Comparison of ENCODE assay signal across 1 cellular context in the genomic region with DNA sequence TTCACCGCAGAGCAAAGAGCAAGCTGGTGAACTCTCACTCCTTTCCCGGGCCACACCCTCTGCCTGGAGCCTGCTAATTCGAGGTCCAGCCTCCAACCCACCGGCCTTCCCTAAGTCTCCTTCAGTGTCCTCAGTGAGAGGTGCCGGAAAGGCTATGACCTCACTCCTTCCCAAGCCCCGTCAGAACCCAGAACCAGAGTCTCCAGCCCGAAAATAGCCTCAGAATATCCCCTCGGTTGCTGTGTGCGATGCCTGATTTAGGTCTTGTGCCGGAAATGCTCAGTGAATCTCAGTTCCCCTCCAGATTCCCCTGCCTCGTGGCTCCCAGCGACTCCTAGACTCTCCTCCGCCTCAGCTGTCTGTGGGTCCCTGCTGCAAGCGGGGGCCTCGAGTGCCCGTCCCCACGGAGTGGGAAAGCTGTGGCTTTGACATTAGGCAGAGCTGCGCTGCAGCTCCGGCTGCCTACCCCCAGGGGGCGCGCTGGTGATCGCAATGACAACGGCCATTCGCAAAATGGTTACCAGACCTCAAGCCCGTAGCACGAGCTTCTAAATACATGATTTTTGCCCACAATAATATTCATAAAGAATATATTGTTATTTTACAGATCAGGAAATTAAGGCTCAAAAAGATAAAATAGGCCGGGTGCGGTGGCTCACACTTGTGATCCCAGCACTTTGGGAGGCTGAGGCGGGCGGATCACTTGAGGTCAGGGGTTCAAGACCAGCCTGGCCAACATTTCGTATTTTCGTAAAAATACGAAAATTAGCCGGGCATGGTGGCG.
TF ChIP-seq lines count a peak whose summit lies in the region.

No MANE protein-coding gene starts in this region.

TF ChIP-seq in HepG2, 621 proteins besides CTCF, POLR2A, EP300 and RAD21 (continued from another document and continues in another):
- TF ChIP-seq STAT5B (CRISPR knock-in tag; IDR thresholded peaks at IDR 0.05) (no peak), ZNF224 (CRISPR knock-in tag; IDR thresholded peaks at IDR 0.05) (no peak), ZNF572 (CRISPR knock-in tag; IDR thresholded peaks at IDR 0.05) (peak; percentile 85; the same call in 1 of the 2 replicates), CC2D1A (CRISPR knock-in tag; IDR thresholded peaks at IDR 0.05) (no peak), PPARG (CRISPR knock-in tag; conservative IDR thresholded peaks at IDR 0.05) (no peak; the same call in none of the 2 replicates), SYNCRIP (IDR thresholded peaks at IDR 0.05; ENCODE audit: insufficient read depth, low read depth, low read length) (no peak), ZNF570 (CRISPR knock-in tag; IDR thresholded peaks at IDR 0.05; ENCODE audit: borderline replicate concordance) (no peak), CBFB (CRISPR knock-in tag; IDR thresholded peaks at IDR 0.05) (0 out of 2 replicates have a peak, but pooled peaks have one; percentile 37), AGO1 (IDR thresholded peaks at IDR 0.05; ENCODE audit: low read depth, low read length, poor library complexity, severe bottlenecking) (no peak), YEATS4 (CRISPR knock-in tag; IDR thresholded peaks at IDR 0.05; ENCODE audit: borderline replicate concordance) (peak; percentile 53; the same call in 1 of the 2 replicates), TCF12 (IDR thresholded peaks at IDR 0.05) (no peak), TCF12 (CRISPR knock-in tag; IDR thresholded peaks at IDR 0.05) (no peak), ZMYM3 (CRISPR knock-in tag; IDR thresholded peaks at IDR 0.05) (peak; percentile 58; the same call in 1 of the 2 replicates), ZNF121 (CRISPR knock-in tag; IDR thresholded peaks at IDR 0.05) (no peak), ZC3H13 (CRISPR knock-in tag; IDR thresholded peaks at IDR 0.05) (no peak), ZSCAN20 (CRISPR knock-in tag; IDR thresholded peaks at IDR 0.05; ENCODE audit: borderline replicate concordance) (no peak), ZNF3 (CRISPR knock-in tag; IDR thresholded peaks at IDR 0.05) (no peak), IRF2 (CRISPR knock-in tag; IDR thresholded peaks at IDR 0.05) (no peak), ZFP36 (IDR thresholded peaks at IDR 0.05; ENCODE audit: borderline replicate concordance, low read depth, low read length, partially characterized antibody) (no peak), HES4 (CRISPR knock-in tag; IDR thresholded peaks at IDR 0.05; ENCODE audit: borderline replicate concordance) (no peak), SNAI1 (CRISPR knock-in tag; IDR thresholded peaks at IDR 0.05; ENCODE audit: borderline replicate concordance) (no peak), ATAD3A (CRISPR knock-in tag; IDR thresholded peaks at IDR 0.05) (no peak), ZNF205 (CRISPR knock-in tag; IDR thresholded peaks at IDR 0.05) (peak; percentile 31; the same call in 1 of the 2 replicates), RELA (CRISPR knock-in tag; IDR thresholded peaks at IDR 0.05) (no peak), MIER3 (CRISPR knock-in tag; IDR thresholded peaks at IDR 0.05; ENCODE audit: borderline replicate concordance) (no peak), ZNF432 (CRISPR knock-in tag; IDR thresholded peaks at IDR 0.05; ENCODE audit: borderline replicate concordance) (no peak), SRSF9 (IDR thresholded peaks at IDR 0.05; ENCODE audit: borderline replicate concordance, insufficient read depth, low read depth, low read length, poor library complexity, severe bottlenecking) (no peak)
- TF ChIP-seq, protein P1, sequence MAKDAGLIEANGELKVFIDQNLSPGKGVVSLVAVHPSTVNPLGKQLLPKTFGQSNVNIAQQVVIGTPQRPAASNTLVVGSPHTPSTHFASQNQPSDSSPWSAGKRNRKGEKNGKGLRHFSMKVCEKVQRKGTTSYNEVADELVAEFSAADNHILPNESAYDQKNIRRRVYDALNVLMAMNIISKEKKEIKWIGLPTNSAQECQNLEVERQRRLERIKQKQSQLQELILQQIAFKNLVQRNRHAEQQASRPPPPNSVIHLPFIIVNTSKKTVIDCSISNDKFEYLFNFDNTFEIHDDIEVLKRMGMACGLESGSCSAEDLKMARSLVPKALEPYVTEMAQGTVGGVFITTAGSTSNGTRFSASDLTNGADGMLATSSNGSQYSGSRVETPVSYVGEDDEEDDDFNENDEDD (CRISPR knock-in tag; IDR thresholded peaks at IDR 0.05; ENCODE audit: borderline replicate concordance) = peak; percentile 58; the same call in 1 of the 2 replicates
- TF ChIP-seq, protein P2, sequence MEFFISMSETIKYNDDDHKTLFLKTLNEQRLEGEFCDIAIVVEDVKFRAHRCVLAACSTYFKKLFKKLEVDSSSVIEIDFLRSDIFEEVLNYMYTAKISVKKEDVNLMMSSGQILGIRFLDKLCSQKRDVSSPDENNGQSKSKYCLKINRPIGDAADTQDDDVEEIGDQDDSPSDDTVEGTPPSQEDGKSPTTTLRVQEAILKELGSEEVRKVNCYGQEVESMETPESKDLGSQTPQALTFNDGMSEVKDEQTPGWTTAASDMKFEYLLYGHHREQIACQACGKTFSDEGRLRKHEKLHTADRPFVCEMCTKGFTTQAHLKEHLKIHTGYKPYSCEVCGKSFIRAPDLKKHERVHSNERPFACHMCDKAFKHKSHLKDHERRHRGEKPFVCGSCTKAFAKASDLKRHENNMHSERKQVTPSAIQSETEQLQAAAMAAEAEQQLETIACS (CRISPR knock-in tag; IDR thresholded peaks at IDR 0.05) = no peak
- TF ChIP-seq, protein P3, sequence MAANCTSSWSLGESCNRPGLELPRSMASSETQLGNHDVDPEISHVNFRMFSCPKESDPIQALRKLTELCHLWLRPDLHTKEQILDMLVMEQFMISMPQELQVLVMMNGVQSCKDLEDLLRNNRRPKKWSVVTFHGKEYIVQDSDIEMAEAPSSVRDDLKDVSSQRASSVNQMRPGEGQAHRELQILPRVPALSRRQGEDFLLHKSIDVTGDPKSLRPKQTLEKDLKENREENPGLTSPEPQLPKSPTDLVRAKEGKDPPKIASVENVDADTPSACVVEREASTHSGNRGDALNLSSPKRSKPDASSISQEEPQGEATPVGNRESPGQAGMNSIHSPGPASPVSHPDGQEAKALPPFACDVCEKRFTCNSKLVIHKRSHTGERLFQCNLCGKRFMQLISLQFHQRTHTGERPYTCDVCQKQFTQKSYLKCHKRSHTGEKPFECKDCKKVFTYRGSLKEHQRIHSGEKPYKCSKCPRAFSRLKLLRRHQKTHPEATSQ (CRISPR knock-in tag; IDR thresholded peaks at IDR 0.05; ENCODE audit: borderline replicate concordance) = no peak
- TF ChIP-seq, protein P4, sequence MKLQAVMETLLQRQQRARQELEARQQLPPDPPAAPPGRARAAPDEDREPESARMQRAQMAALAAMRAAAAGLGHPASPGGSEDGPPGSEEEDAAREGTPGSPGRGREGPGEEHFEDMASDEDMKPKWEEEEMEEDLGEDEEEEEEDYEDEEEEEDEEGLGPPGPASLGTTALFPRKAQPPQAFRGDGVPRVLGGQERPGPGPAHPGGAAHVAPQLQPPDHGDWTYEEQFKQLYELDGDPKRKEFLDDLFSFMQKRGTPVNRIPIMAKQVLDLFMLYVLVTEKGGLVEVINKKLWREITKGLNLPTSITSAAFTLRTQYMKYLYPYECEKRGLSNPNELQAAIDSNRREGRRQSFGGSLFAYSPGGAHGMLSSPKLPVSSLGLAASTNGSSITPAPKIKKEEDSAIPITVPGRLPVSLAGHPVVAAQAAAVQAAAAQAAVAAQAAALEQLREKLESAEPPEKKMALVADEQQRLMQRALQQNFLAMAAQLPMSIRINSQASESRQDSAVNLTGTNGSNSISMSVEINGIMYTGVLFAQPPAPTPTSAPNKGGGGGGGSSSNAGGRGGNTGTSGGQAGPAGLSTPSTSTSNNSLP (IDR thresholded peaks at IDR 0.05; ENCODE audit: low read depth, low read length) = no peak
- TF ChIP-seq, protein P5, sequence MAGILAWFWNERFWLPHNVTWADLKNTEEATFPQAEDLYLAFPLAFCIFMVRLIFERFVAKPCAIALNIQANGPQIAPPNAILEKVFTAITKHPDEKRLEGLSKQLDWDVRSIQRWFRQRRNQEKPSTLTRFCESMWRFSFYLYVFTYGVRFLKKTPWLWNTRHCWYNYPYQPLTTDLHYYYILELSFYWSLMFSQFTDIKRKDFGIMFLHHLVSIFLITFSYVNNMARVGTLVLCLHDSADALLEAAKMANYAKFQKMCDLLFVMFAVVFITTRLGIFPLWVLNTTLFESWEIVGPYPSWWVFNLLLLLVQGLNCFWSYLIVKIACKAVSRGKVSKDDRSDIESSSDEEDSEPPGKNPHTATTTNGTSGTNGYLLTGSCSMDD (CRISPR knock-in tag; IDR thresholded peaks at IDR 0.05) = no peak
- TF ChIP-seq, protein P6, sequence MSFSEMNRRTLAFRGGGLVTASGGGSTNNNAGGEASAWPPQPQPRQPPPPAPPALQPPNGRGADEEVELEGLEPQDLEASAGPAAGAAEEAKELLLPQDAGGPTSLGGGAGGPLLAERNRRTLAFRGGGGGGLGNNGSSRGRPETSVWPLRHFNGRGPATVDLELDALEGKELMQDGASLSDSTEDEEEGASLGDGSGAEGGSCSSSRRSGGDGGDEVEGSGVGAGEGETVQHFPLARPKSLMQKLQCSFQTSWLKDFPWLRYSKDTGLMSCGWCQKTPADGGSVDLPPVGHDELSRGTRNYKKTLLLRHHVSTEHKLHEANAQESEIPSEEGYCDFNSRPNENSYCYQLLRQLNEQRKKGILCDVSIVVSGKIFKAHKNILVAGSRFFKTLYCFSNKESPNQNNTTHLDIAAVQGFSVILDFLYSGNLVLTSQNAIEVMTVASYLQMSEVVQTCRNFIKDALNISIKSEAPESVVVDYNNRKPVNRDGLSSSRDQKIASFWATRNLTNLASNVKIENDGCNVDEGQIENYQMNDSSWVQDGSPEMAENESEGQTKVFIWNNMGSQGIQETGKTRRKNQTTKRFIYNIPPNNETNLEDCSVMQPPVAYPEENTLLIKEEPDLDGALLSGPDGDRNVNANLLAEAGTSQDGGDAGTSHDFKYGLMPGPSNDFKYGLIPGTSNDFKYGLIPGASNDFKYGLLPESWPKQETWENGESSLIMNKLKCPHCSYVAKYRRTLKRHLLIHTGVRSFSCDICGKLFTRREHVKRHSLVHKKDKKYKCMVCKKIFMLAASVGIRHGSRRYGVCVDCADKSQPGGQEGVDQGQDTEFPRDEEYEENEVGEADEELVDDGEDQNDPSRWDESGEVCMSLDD (CRISPR knock-in tag; IDR thresholded peaks at IDR 0.05; ENCODE audit: borderline replicate concordance) = no peak
- TF ChIP-seq, protein P7, sequence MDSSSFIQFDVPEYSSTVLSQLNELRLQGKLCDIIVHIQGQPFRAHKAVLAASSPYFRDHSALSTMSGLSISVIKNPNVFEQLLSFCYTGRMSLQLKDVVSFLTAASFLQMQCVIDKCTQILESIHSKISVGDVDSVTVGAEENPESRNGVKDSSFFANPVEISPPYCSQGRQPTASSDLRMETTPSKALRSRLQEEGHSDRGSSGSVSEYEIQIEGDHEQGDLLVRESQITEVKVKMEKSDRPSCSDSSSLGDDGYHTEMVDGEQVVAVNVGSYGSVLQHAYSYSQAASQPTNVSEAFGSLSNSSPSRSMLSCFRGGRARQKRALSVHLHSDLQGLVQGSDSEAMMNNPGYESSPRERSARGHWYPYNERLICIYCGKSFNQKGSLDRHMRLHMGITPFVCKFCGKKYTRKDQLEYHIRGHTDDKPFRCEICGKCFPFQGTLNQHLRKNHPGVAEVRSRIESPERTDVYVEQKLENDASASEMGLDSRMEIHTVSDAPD (CRISPR knock-in tag; IDR thresholded peaks at IDR 0.05) = no peak
- TF ChIP-seq, protein P8, sequence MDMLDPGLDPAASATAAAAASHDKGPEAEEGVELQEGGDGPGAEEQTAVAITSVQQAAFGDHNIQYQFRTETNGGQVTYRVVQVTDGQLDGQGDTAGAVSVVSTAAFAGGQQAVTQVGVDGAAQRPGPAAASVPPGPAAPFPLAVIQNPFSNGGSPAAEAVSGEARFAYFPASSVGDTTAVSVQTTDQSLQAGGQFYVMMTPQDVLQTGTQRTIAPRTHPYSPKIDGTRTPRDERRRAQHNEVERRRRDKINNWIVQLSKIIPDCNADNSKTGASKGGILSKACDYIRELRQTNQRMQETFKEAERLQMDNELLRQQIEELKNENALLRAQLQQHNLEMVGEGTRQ (IDR thresholded peaks at IDR 0.05; ENCODE audit: low read depth, low read length) = no peak
- TF ChIP-seq, protein P8 (CRISPR knock-in tag; IDR thresholded peaks at IDR 0.05; ENCODE audit: borderline replicate concordance) = no peak
- TF ChIP-seq, protein P9, sequence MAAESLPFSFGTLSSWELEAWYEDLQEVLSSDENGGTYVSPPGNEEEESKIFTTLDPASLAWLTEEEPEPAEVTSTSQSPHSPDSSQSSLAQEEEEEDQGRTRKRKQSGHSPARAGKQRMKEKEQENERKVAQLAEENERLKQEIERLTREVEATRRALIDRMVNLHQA (CRISPR knock-in tag; IDR thresholded peaks at IDR 0.05) = no peak
- TF ChIP-seq, protein P10, sequence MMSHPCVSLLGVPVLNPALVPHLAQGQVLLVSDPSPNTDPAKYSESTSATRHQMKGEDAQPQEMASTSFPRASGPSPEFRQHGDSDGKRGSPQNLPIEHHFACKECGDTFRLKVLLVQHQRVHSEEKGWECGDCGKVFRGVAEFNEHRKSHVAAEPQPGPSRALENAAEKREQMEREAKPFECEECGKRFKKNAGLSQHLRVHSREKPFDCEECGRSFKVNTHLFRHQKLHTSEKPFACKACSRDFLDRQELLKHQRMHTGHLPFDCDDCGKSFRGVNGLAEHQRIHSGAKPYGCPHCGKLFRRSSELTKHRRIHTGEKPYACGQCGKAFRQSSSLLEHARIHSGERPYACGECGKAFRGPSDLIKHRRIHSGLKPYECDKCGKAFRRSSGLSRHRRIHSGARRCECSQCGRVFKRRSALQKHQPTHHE (CRISPR knock-in tag; IDR thresholded peaks at IDR 0.05; ENCODE audit: borderline replicate concordance) = no peak
- TF ChIP-seq, protein P11, sequence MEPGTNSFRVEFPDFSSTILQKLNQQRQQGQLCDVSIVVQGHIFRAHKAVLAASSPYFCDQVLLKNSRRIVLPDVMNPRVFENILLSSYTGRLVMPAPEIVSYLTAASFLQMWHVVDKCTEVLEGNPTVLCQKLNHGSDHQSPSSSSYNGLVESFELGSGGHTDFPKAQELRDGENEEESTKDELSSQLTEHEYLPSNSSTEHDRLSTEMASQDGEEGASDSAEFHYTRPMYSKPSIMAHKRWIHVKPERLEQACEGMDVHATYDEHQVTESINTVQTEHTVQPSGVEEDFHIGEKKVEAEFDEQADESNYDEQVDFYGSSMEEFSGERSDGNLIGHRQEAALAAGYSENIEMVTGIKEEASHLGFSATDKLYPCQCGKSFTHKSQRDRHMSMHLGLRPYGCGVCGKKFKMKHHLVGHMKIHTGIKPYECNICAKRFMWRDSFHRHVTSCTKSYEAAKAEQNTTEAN (CRISPR knock-in tag; conservative IDR thresholded peaks at IDR 0.05) = no peak; the same call in 1 of the 2 replicates
- TF ChIP-seq, protein P12, sequence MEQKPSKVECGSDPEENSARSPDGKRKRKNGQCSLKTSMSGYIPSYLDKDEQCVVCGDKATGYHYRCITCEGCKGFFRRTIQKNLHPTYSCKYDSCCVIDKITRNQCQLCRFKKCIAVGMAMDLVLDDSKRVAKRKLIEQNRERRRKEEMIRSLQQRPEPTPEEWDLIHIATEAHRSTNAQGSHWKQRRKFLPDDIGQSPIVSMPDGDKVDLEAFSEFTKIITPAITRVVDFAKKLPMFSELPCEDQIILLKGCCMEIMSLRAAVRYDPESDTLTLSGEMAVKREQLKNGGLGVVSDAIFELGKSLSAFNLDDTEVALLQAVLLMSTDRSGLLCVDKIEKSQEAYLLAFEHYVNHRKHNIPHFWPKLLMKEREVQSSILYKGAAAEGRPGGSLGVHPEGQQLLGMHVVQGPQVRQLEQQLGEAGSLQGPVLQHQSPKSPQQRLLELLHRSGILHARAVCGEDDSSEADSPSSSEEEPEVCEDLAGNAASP (CRISPR knock-in tag; IDR thresholded peaks at IDR 0.05; ENCODE audit: borderline replicate concordance) = peak; percentile 59; the same call in 1 of the 2 replicates
